In the genomic region with DNA sequence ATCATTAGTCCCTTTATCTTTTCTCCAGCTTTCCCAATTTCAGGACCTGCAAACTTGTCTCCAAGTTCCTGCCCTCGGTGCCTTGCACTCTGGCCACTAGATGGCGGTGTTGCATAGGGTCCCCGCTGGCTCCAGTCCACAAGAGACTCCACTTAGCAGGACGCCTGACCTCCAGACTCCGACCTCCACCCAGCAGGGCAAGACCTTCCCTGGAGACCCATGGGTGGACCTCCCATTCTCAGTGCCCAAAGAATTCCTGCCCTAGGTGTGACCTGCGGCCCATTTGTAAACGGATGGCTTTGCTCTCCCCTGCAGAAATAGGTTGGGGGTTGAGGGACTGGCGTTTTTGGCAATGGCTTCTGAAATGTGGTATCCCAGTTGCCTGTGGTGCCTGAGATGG, we compare ENCODE assay signal across 8 cellular contexts.
DNase-seq lines count a peak whose midpoint lies in the region; ATAC-seq and TF ChIP-seq lines count a peak whose summit lies in the region.

No MANE protein-coding gene starts in this region.

- no peak for TF ChIP-seq POLR2A in vagina (IDR thresholded peaks at IDR 0.05)

- no peaks in the 10 kb centered on the region for H3K27me3 Mint-ChIP-seq in activated naive CD8-positive, alpha-beta T cell treated with anti-CD3 and anti-CD28 coated beads for 36 hours

- H3K4me1 ChIP-seq in psoas muscle (peaks cover 3% of the 10 kb centered on the region), vagina (peaks cover 5% of the 10 kb centered on the region)

- no peaks in the 10 kb centered on the region for H3K4me1 Mint-ChIP-seq in activated naive CD8-positive, alpha-beta T cell treated with anti-CD3 and anti-CD28 coated beads for 36 hours

- ATAC-seq in Right ventricle myocardium superior (ENCODE audit: poor library complexity) (peak; percentile 92), psoas muscle (peak; percentile 84 to 93 (median 88)), HG02588 (IDR thresholded peaks at IDR 0.05; ENCODE audit: unreplicated experiment) (no peak)

- no peaks in the 10 kb centered on the region for H3K36me3 ChIP-seq in psoas muscle (ENCODE audit: insufficient read depth in 1 of 2, low read depth in 1 of 2)
- no peaks in the 10 kb centered on the region for H3K36me3 ChIP-seq in vagina

- H3K27me3 ChIP-seq in psoas muscle (ENCODE audit: insufficient read depth in 3 of 3, low read length in 2 of 3): no peaks in the 10 kb centered on the region
- H3K27me3 ChIP-seq in vagina: no peaks in the 10 kb centered on the region

- no peaks in the 10 kb centered on the region for H3K36me3 Mint-ChIP-seq in activated naive CD8-positive, alpha-beta T cell treated with anti-CD3 and anti-CD28 coated beads for 36 hours

- CTCF ChIA-PET in GM10248 (lab: Yijun Ruan, JAX): interaction anchor here (0.6 to 6.2 kb wide), 34 partner anchors 9 to 660 kb away, joined by 3 to 63 read pairs (median 3); no protein-coding TSS in a partner anchor

- POLR2A ChIA-PET in GM10248 (lab: Yijun Ruan, JAX): interaction anchor here (0.6 kb wide), 1 partner anchor 367 kb away, joined by 3 read pairs; no protein-coding TSS in a partner anchor

- no peaks in the 10 kb centered on the region for H3K9me3 ChIP-seq in psoas muscle
- H3K9me3 ChIP-seq in vagina: no peaks in the 10 kb centered on the region

- H3K27ac Mint-ChIP-seq in activated naive CD8-positive, alpha-beta T cell treated with anti-CD3 and anti-CD28 coated beads for 36 hours: no peak overlapping the region

- intact Hi-C loops in Right ventricle myocardium superior (cut with DNase I) (loop anchor here (2.0 to 5.0 kb wide), 2 partner anchors 59 to 208 kb away; no protein-coding TSS in a partner anchor), psoas muscle (cut with DNase I) (loop anchor here in 1 of 2 donors (1.0 kb wide), 1 partner anchor 207 kb away; no protein-coding TSS in a partner anchor), vagina (cut with DNase I) (loop anchor here (5.0 kb wide), 1 partner anchor 206 kb away; no protein-coding TSS in a partner anchor)

- no peak overlapping the region for H3K4me3 ChIP-seq in psoas muscle
- no peak overlapping the region for H3K4me3 ChIP-seq in vagina

- H3K9me3 Mint-ChIP-seq in activated naive CD8-positive, alpha-beta T cell treated with anti-CD3 and anti-CD28 coated beads for 36 hours: no peaks in the 10 kb centered on the region

- no peak overlapping the region for H3K4me3 Mint-ChIP-seq in activated naive CD8-positive, alpha-beta T cell treated with anti-CD3 and anti-CD28 coated beads for 36 hours

- 7 to 20% (median 10%) methylated on average over 8 of the region's 8 CpGs for WGBS in psoas muscle, 3 donors

- H3K27ac ChIP-seq in psoas muscle: no peak overlapping the region
- no peak overlapping the region for H3K27ac ChIP-seq in vagina

- DNase-seq in GM10248 (ENCODE audit: extremely low spot score) (peak; percentile 85), SW480 (ENCODE audit: low spot score) (peak; percentile 64), Right ventricle myocardium superior (peak; percentile 89), psoas muscle (peak; percentile 78 to 91), vagina (ENCODE audit: extremely low spot score in 2 of 2) (no peak)
- peak; percentile 57 for DNase-seq in activated naive CD8-positive, alpha-beta T cell treated with anti-CD3 and anti-CD28 coated beads for 36 hours

- TF ChIP-seq CTCF in GM10248 (IDR thresholded peaks at IDR 0.05; ENCODE audit: control extremely low read depth, extremely low read depth, low read depth, missing control alignments): peak; percentile 99
- peak; percentile 94 for TF ChIP-seq CTCF in LNCAP (IDR thresholded peaks at IDR 0.05)
- TF ChIP-seq CTCF in psoas muscle (IDR thresholded peaks at IDR 0.05): peak; percentile 99
- TF ChIP-seq CTCF in vagina (IDR thresholded peaks at IDR 0.05): peak; percentile 90 to 97 (median 90)

Comparison
In these comparisons a context has a peak if more than half of its experiments do, and no peak if none do; other contexts are left out.
1. DNase-seq: peak in GM10248 (single experiment), SW480 (single experiment), activated naive CD8-positive, alpha-beta T cell treated with anti-CD3 and anti-CD28 coated beads for 36 hours (single experiment), Right ventricle myocardium superior (single experiment) and psoas muscle (2 of 2); none in vagina (0 of 2).
2. Peak in every context shown above with its lines, with median percentiles within 50 percentile points of each other: CTCF ChIP-seq.